8 cellular contexts compared by ENCODE assay signal in the genomic region with DNA sequence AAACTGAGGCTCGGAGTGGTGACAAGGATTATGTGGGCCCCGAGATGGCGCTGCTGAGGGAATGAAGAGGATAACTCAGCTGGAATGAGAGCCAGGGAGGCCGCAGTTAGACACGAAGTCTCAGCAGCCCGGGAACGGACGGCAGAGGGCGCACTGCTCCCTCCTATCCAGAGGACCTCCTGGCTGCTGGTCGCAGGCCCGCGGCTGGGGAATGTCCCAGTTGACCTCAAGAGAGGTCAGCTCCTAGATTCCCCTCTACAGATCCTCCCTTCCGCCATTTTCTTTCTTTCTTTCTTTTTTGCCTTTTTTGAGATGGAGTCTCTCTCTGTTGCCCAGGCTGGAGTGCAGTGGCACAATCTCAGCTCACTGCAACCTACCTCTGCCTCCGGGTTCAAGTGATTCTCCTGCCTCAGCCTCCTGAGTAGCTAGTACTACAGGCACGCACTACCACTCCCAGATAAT. TPM values are rescaled to one million over a fixed set of nuclear protein-coding genes. Genes with fewer than 3 reads are reported as not detected.
DNase-seq lines count a peak whose midpoint lies in the region; ATAC-seq and TF ChIP-seq lines count a peak whose summit lies in the region.

No MANE protein-coding gene starts in this region.

- peaks cover 4% of the 10 kb centered on the region for H3K27me3 Mint-ChIP-seq in nephron (ENCODE audit: low read depth)

- H3K9me3 Mint-ChIP-seq in nephron = peaks cover 13% of the 10 kb centered on the region

- H3K9me3 ChIP-seq in OCI-LY1 (ENCODE audit: low read length) = peaks cover under 1% of the 10 kb centered on the region; the same call in 1 of the 2 replicates
- peaks cover 0 to 11% (median 0%) of the 10 kb centered on the region in 3 donors for H3K9me3 ChIP-seq in esophagus squamous epithelium
- peaks cover 0 to 11% (median 7%) of the 10 kb centered on the region in 4 donors for H3K9me3 ChIP-seq in stomach

- no peak overlapping the region for H3K9ac ChIP-seq in OCI-LY1 (ENCODE audit: low read length)

- 18% methylated on average over 15 of the region's 15 CpGs for WGBS in esophagus squamous epithelium, 2 donors
- WGBS in stomach, 5 donors = 20 to 23% (median 22%) methylated on average over 15 of the region's 15 CpGs

- H2AFZ ChIP-seq in OCI-LY1 (ENCODE audit: low read length) = no peak overlapping the region

- no peak overlapping the region for H3K4me2 ChIP-seq in OCI-LY1 (ENCODE audit: low read length)

- H4K20me1 ChIP-seq in OCI-LY1 (ENCODE audit: insufficient read depth, low read length) = no peaks in the 10 kb centered on the region

- H3K4me3 ChIP-seq in HFF-Myc (replicated peaks; ENCODE audit: low read depth, low read length) = no peak overlapping the region
- no peak overlapping the region for H3K4me3 ChIP-seq in OCI-LY1 (ENCODE audit: low read depth, low read length, poor library complexity, severe bottlenecking)
- H3K4me3 ChIP-seq in esophagus squamous epithelium = no peak overlapping the region
- H3K4me3 ChIP-seq in stomach = no peak overlapping the region

- H3K27me3 ChIP-seq in OCI-LY1 (ENCODE audit: insufficient read depth, low read length) (peaks cover 12% of the 10 kb centered on the region; the same call in 1 of the 2 replicates), esophagus squamous epithelium (peaks cover 0 to 13% (median 0%) of the 10 kb centered on the region in 4 donors), stomach (peaks cover 0 to 26% (median 3%) of the 10 kb centered on the region in 3 donors)

- H3K4me1 Mint-ChIP-seq in nephron = peaks cover 6% of the 10 kb centered on the region

- TF ChIP-seq CTCF in HFF-Myc (IDR thresholded peaks at IDR 0.05; ENCODE audit: low read depth, low read length, missing control alignments) = peak; percentile 92
- TF ChIP-seq CTCF in OCI-LY1 (IDR thresholded peaks at IDR 0.05; ENCODE audit: low read length) = peak; percentile 78
- TF ChIP-seq CTCF in esophagus squamous epithelium (IDR thresholded peaks at IDR 0.05) = peak; percentile 36 to 70 (median 54)
- peak; percentile 83 to 88 (median 83) for TF ChIP-seq CTCF in nephron (IDR thresholded peaks at IDR 0.05; ENCODE audit: unreplicated experiment in 3 of 3)
- peak in 4 of 7 experiments; percentile 15 to 64 (median 38) for TF ChIP-seq CTCF in stomach (IDR thresholded peaks at IDR 0.05)

- no peaks in the 10 kb centered on the region for H3F3A ChIP-seq in OCI-LY1 (ENCODE audit: insufficient read depth, low read length)

- peaks cover 42% of the 10 kb centered on the region for H3K36me3 Mint-ChIP-seq in nephron (ENCODE audit: low read depth)

- no peak for ATAC-seq in GM18498 (IDR thresholded peaks at IDR 0.05; ENCODE audit: unreplicated experiment)

- TF ChIP-seq POLR2A in esophagus squamous epithelium (IDR thresholded peaks at IDR 0.05) = no peak
- no peak for TF ChIP-seq POLR2A in stomach (IDR thresholded peaks at IDR 0.05)

- peak; percentile 70 for DNase-seq in CD1c-positive myeloid dendritic cell (ENCODE audit: extremely low spot score)
- peak; percentile 42 for DNase-seq in HFF-Myc (ENCODE audit: extremely low read depth, low read depth)
- DNase-seq in activated T-cell treated with anti-CD3 and anti-CD28 coated beads for 1 hour (ENCODE audit: low read depth) = peak; percentile 54
- no peak for DNase-seq in esophagus squamous epithelium (lab: John Stamatoyannopoulos, UW)
- peak; percentile 72 for DNase-seq in stomach

- H3K36me3 ChIP-seq in OCI-LY1 (ENCODE audit: insufficient read depth, low read length) (no peaks in the 10 kb centered on the region; the same call in 1 of the 2 replicates), esophagus squamous epithelium (no peaks in the 10 kb centered on the region), stomach (peaks cover 0 to under 1% (median 0%) of the 10 kb centered on the region in 4 donors)

- no peaks in the 10 kb centered on the region for H3K79me2 ChIP-seq in OCI-LY1 (ENCODE audit: insufficient read depth, low read length)

- H3K9me2 ChIP-seq in OCI-LY1 (ENCODE audit: low read depth, low read length) = no peaks in the 10 kb centered on the region

- H3K4me1 ChIP-seq in OCI-LY1 (ENCODE audit: insufficient read depth, low read length, severe bottlenecking) = no peaks in the 10 kb centered on the region
- no peaks in the 10 kb centered on the region for H3K4me1 ChIP-seq in esophagus squamous epithelium
- H3K4me1 ChIP-seq in stomach = no peaks in the 10 kb centered on the region

- no peak overlapping the region for H3K4me3 Mint-ChIP-seq in nephron

- no peak overlapping the region for H3K27ac Mint-ChIP-seq in nephron

- intact Hi-C loops in esophagus squamous epithelium (cut with DNase I) (no loop called here), stomach (cut with DNase I; ENCODE audit: low total_unique reads) (no loop called here)

- no peak for TF ChIP-seq EP300 in stomach (IDR thresholded peaks at IDR 0.05)

- H3K27ac ChIP-seq in OCI-LY1 (ENCODE audit: low read depth, low read length, poor library complexity, severe bottlenecking) (no peak overlapping the region), esophagus squamous epithelium (no peak overlapping the region), stomach (no peak overlapping the region)

RNA-seq across cellular contexts. Expression of a gene that starts 24.1 kb away (rescaled TPM):
- total RNA-seq in esophagus squamous epithelium = not detected
- total RNA-seq in stomach = not detected
- polyA plus RNA-seq in stomach = not detected

RNA-seq across cellular contexts. Expression of a gene that starts 26.8 kb away (rescaled TPM):
- total RNA-seq in esophagus squamous epithelium = 10 to 100 TPM; 26.3 to 45.1 (median 34.9) TPM
- 10 to 100 TPM in 3 of 5 donors, 1 to 10 TPM in 1, not detected in 1; 9.9 to 61.0 (median 14.5) TPM for total RNA-seq in stomach
- polyA plus RNA-seq in stomach = 10 to 100 TPM; 68.4 to 79.4 (median 68.5) TPM

RNA-seq across cellular contexts. Expression of a gene that starts 30.4 kb away (rescaled TPM):
- total RNA-seq in esophagus squamous epithelium = 1 to 10 TPM in 1 of 4 donors, under 1 TPM in 3; 0.18 to 1.5 (median 0.44) TPM
- total RNA-seq in stomach = 1 to 10 TPM in 3 of 5 donors, under 1 TPM in 1, not detected in 1; 0.45 to 4.4 (median 2.2) TPM
- 1 to 10 TPM; 1.2 to 1.5 (median 1.5) TPM for polyA plus RNA-seq in stomach

Comparison
In these comparisons a context has a peak if more than half of its experiments do, and no peak if none do; other contexts are left out.
1. CTCF ChIP-seq: peak in every context shown above with its lines; median percentile 92 in HFF-Myc; 83 in nephron; 78 in OCI-LY1; 54 in esophagus squamous epithelium; 38 in stomach.